Comparison of ENCODE assay signal across 1 cellular context in genomic region chr17:8338806-8339205, GRCh38.
TF ChIP-seq lines count a peak whose summit lies in the region.

No MANE protein-coding gene starts in this region.

TF ChIP-seq in K562, 482 proteins besides CTCF, POLR2A, EP300 and RAD21:
- TF ChIP-seq, protein P1, sequence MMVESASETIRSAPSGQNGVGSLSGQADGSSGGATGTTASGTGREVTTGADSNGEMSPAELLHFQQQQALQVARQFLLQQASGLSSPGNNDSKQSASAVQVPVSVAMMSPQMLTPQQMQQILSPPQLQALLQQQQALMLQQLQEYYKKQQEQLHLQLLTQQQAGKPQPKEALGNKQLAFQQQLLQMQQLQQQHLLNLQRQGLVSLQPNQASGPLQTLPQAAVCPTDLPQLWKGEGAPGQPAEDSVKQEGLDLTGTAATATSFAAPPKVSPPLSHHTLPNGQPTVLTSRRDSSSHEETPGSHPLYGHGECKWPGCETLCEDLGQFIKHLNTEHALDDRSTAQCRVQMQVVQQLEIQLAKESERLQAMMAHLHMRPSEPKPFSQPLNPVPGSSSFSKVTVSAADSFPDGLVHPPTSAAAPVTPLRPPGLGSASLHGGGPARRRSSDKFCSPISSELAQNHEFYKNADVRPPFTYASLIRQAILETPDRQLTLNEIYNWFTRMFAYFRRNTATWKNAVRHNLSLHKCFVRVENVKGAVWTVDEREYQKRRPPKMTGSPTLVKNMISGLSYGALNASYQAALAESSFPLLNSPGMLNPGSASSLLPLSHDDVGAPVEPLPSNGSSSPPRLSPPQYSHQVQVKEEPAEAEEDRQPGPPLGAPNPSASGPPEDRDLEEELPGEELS (CRISPR knock-in tag; IDR thresholded peaks at IDR 0.05; ENCODE audit: borderline replicate concordance), result no peak
- no peak for TF ChIP-seq KDM1A (IDR thresholded peaks at IDR 0.05)
- TF ChIP-seq BCLAF1 (IDR thresholded peaks at IDR 0.05; ENCODE audit: borderline replicate concordance in 1 of 2, control insufficient read depth in 1 of 2, low read depth in 2 of 2, low read length in 1 of 2), result no peak
- TF ChIP-seq, protein P2, sequence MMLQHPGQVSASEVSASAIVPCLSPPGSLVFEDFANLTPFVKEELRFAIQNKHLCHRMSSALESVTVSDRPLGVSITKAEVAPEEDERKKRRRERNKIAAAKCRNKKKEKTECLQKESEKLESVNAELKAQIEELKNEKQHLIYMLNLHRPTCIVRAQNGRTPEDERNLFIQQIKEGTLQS (IDR thresholded peaks at IDR 0.05), result no peak
- TF ChIP-seq, protein P2 (CRISPR knock-in tag; conservative IDR thresholded peaks at IDR 0.05), result no peak
- TF ChIP-seq, protein P3, sequence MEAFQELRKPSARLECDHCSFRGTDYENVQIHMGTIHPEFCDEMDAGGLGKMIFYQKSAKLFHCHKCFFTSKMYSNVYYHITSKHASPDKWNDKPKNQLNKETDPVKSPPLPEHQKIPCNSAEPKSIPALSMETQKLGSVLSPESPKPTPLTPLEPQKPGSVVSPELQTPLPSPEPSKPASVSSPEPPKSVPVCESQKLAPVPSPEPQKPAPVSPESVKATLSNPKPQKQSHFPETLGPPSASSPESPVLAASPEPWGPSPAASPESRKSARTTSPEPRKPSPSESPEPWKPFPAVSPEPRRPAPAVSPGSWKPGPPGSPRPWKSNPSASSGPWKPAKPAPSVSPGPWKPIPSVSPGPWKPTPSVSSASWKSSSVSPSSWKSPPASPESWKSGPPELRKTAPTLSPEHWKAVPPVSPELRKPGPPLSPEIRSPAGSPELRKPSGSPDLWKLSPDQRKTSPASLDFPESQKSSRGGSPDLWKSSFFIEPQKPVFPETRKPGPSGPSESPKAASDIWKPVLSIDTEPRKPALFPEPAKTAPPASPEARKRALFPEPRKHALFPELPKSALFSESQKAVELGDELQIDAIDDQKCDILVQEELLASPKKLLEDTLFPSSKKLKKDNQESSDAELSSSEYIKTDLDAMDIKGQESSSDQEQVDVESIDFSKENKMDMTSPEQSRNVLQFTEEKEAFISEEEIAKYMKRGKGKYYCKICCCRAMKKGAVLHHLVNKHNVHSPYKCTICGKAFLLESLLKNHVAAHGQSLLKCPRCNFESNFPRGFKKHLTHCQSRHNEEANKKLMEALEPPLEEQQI (IDR thresholded peaks at IDR 0.05), result no peak
- TF ChIP-seq FOS (IDR thresholded peaks at IDR 0.05; ENCODE audit: extremely low read depth, insufficient read length), result no peak
- TF ChIP-seq, protein P4, sequence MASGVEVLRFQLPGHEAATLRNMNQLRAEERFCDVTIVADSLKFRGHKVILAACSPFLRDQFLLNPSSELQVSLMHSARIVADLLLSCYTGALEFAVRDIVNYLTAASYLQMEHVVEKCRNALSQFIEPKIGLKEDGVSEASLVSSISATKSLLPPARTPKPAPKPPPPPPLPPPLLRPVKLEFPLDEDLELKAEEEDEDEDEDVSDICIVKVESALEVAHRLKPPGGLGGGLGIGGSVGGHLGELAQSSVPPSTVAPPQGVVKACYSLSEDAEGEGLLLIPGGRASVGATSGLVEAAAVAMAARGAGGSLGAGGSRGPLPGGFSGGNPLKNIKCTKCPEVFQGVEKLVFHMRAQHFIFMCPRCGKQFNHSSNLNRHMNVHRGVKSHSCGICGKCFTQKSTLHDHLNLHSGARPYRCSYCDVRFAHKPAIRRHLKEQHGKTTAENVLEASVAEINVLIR (CRISPR knock-in tag; IDR thresholded peaks at IDR 0.05), result no peak
- TF ChIP-seq ZNF318 (IDR thresholded peaks at IDR 0.05; ENCODE audit: borderline replicate concordance in 1 of 2, low read depth in 1 of 2), result no peak
- no peak for TF ChIP-seq PPARD (CRISPR knock-in tag; IDR thresholded peaks at IDR 0.05)
- no peak for TF ChIP-seq CBX3 (IDR thresholded peaks at IDR 0.05; ENCODE audit: borderline replicate concordance in 1 of 2, low read length in 2 of 2)
- TF ChIP-seq, protein P5, sequence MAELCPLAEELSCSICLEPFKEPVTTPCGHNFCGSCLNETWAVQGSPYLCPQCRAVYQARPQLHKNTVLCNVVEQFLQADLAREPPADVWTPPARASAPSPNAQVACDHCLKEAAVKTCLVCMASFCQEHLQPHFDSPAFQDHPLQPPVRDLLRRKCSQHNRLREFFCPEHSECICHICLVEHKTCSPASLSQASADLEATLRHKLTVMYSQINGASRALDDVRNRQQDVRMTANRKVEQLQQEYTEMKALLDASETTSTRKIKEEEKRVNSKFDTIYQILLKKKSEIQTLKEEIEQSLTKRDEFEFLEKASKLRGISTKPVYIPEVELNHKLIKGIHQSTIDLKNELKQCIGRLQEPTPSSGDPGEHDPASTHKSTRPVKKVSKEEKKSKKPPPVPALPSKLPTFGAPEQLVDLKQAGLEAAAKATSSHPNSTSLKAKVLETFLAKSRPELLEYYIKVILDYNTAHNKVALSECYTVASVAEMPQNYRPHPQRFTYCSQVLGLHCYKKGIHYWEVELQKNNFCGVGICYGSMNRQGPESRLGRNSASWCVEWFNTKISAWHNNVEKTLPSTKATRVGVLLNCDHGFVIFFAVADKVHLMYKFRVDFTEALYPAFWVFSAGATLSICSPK (IDR thresholded peaks at IDR 0.05; ENCODE audit: borderline replicate concordance), result no peak
- no peak for TF ChIP-seq BCOR (IDR thresholded peaks at IDR 0.05)
